In the genomic region with DNA sequence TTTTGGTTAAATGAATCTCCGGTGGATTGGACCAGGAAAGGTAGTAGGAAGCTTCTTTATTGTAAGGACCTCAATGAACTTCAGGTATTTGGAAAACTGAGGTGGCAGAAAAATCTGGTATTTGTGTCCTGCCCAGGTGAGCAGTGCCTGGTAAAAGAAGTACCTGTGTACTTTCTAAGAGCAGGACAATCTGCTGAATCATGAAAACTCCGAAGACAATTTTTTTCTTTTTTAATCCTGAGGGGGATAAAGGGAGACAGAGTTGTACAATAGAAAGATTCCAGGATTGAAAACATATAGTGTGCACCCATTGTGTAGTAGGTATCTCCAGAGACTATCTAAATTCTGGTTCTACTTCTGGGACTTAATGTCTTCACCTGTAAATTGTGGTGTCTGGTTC, we compare ENCODE assay signal across 28 cellular contexts.
"Had no signal": no experiment of that assay in that cellular context is flagged by ENCODE, and none has a peak within 500 bp of the region (broad histone marks: within the 10 kb centered on the region; RNA-seq: fewer than 3 reads in every experiment).

No MANE protein-coding gene starts in this region.

- H3K4me1 ChIP-seq: colonic mucosa, esophagus muscularis mucosa, esophagus squamous epithelium, foreskin keratinocyte, gastrocnemius medialis, gastroesophageal sphincter, heart left ventricle, heart right ventricle had no signal

- H3K4me3 ChIP-seq: colonic mucosa, coronary artery, dorsolateral prefrontal cortex, esophagus muscularis mucosa, esophagus squamous epithelium, gastrocnemius medialis, gastroesophageal sphincter, heart left ventricle, heart right ventricle, hepatocyte had no signal

- H3K4me2 ChIP-seq: hepatocyte had no signal

- ATAC-seq: effector memory CD8-positive, alpha-beta T cell; esophagus mucosa; foreskin keratinocyte; gastrocnemius medialis; gastroesophageal sphincter; heart left ventricle; heart right ventricle had no signal

- H3K27me3 ChIP-seq: colonic mucosa, dorsolateral prefrontal cortex, esophagus muscularis mucosa, esophagus squamous epithelium, foreskin keratinocyte, gastrocnemius medialis, gastroesophageal sphincter, heart left ventricle, heart right ventricle, hepatocyte had no signal

- H3K36me3 ChIP-seq: colonic mucosa, esophagus muscularis mucosa, esophagus squamous epithelium, gastrocnemius medialis, gastroesophageal sphincter, heart left ventricle, heart right ventricle had no signal

- H3K79me2 ChIP-seq: hepatocyte had no signal

- H3K27ac ChIP-seq: colonic mucosa, coronary artery, dorsolateral prefrontal cortex, epithelial cell of prostate, esophagus muscularis mucosa, esophagus squamous epithelium, foreskin keratinocyte, gastrocnemius medialis, gastroesophageal sphincter, heart left ventricle, heart right ventricle, hepatocyte had no signal

- FAIRE-seq: endometrium, endothelial cell of umbilical vein, frontal cortex had no signal

- DNase-seq: colonic mucosa; cortex of kidney; dermis blood vessel endothelial cell; dorsolateral prefrontal cortex; effector CD4-positive, alpha-beta T cell; effector CD8-positive, alpha-beta T cell; effector memory CD4-positive, alpha-beta T cell; effector memory CD8-positive, alpha-beta T cell; endodermal cell; erythroblast; esophagus squamous epithelium; foreskin fibroblast; foreskin keratinocyte; foreskin melanocyte; gastrocnemius medialis; glutamatergic neuron; head of caudate nucleus; heart left ventricle; heart right ventricle had no signal

- H3K9me3 ChIP-seq: colonic mucosa, esophagus muscularis mucosa, esophagus squamous epithelium, gastrocnemius medialis, gastroesophageal sphincter, heart left ventricle, heart right ventricle had no signal

- H2AFZ ChIP-seq: hepatocyte had no signal
